ENCODE assay signal across 5 cellular contexts in genomic region chr17:75434433-75434832, GRCh38. TPM values are rescaled to one million over a fixed set of nuclear protein-coding genes. Genes with fewer than 3 reads are reported as not detected.
DNase-seq lines count a peak whose midpoint lies in the region; ATAC-seq, FAIRE-seq and TF ChIP-seq lines count a peak whose summit lies in the region.
"Not testable (repeated sequence)": the region's sequence is repeated elsewhere in the genome, so short reads cannot be mapped to it uniquely, and the experiment has no call there.

No MANE protein-coding gene starts in this region.

- TF ChIP-seq EP300 in K562 (IDR thresholded peaks at IDR 0.05; ENCODE audit: low read length), result not testable (repeated sequence)

- not testable (repeated sequence) for H2BK15ac ChIP-seq in IMR-90 (ENCODE audit: low read depth, low read length); mesenchymal stem cell (ENCODE audit: low read depth, poor library complexity, severe bottlenecking)

- not testable (repeated sequence) for TF ChIP-seq POLR2A in IMR-90 (IDR thresholded peaks at IDR 0.05; ENCODE audit: low read depth, low read length); K562 (conservative IDR thresholded peaks at IDR 0.05)

- not testable (repeated sequence) for H2AK5ac ChIP-seq in IMR-90 (ENCODE audit: low read depth, low read length); mesenchymal stem cell (ENCODE audit: low read length, severe bottlenecking)

- H3K4me1 ChIP-seq in IMR-90 (ENCODE audit: control insufficient read depth, insufficient read depth, low read length); mesenchymal stem cell (ENCODE audit: control insufficient read depth, insufficient read depth, low read depth, low read length): not testable (repeated sequence)
- peaks cover 8 to 14% of the 10 kb centered on the region in 2 experiments; a peak in 4 of 5 replicates for H3K4me1 ChIP-seq in K562 (replicated peaks in 1 of 2; ENCODE audit: control insufficient read depth in 2 of 2, insufficient read depth in 2 of 2, low read length in 2 of 2)

- CTCF ChIA-PET in IMR-90 (lab: Yijun Ruan, JAX), result interaction anchor here (0.5 to 0.7 kb wide), 2 partner anchors 144 to 1012 kb away, joined by 3 to 4 read pairs; no protein-coding TSS in a partner anchor
- CTCF ChIA-PET in K562 (lab: Yijun Ruan, JAX; ENCODE audit: low intra/inter-chr PET ratio), result not testable (repeated sequence)

- not testable (repeated sequence) for H3K4me2 ChIP-seq in IMR-90 (ENCODE audit: low read depth, low read length); K562 (ENCODE audit: insufficient read depth, low read length); mesenchymal stem cell (ENCODE audit: low read length, poor library complexity, severe bottlenecking)

- H3K27me3 Mint-ChIP-seq in T-helper 17 cell, result not testable (repeated sequence)

- intact Hi-C loops in IMR-90 (cut with micrococcal nuclease), result loop anchor here (5.0 kb wide), 1 partner anchor 33 kb away; no protein-coding TSS in a partner anchor
- intact Hi-C loops in K562 (cut with micrococcal nuclease), result not testable (repeated sequence)

- not testable (repeated sequence) for H3K9me3 ChIP-seq in IMR-90 (ENCODE audit: control insufficient read depth, insufficient read depth, low read length); T-helper 17 cell (ENCODE audit: control insufficient read depth, low read length, poor library complexity, severe bottlenecking); K562 (replicated peaks; ENCODE audit: control insufficient read depth, insufficient read depth, low read depth, low read length); mesenchymal stem cell (ENCODE audit: control insufficient read depth, low read length)

- dilution Hi-C loops in IMR-90 (cut with HindIII; ENCODE audit: low sequenced_read_pairs, unreplicated experiment), result not testable (repeated sequence)

- in situ Hi-C loops in IMR-90 (cut with MboI; ENCODE audit: low sequenced_read_pairs); K562 (cut with MboI): not testable (repeated sequence)

- not testable (repeated sequence) for BruUV-seq in IMR-90 (replicated peaks; lab: Mats Ljungman, UMichigan); K562 (replicated peaks; lab: Mats Ljungman, UMichigan)

- DNase-seq in IMR-90 (peak; percentile 52), iris pigment epithelial cell (ENCODE audit: low read depth) (peak; percentile 32), mesenchymal stem cell (peak; percentile 41)
- DNase-seq in T-helper 17 cell; K562 (ENCODE audit: extremely low read depth in 1 of 4, low spot score in 3 of 4): not testable (repeated sequence)

- H3K18ac ChIP-seq in IMR-90 (ENCODE audit: low read depth, low read length); mesenchymal stem cell (ENCODE audit: low read depth in 1 of 2, low read length in 2 of 2): not testable (repeated sequence)

- H3K9ac ChIP-seq in IMR-90 (ENCODE audit: low read depth, low read length); K562 (ENCODE audit: insufficient read depth in 1 of 2, low read depth in 2 of 2, low read length in 2 of 2); mesenchymal stem cell (ENCODE audit: low read length): not testable (repeated sequence)

- not testable (repeated sequence) for H3K79me1 ChIP-seq in IMR-90 (ENCODE audit: low read depth in 1 of 2, low read length in 2 of 2); mesenchymal stem cell (replicated peaks; ENCODE audit: low read length, poor library complexity, severe bottlenecking)

- H2BK120ac ChIP-seq in IMR-90 (ENCODE audit: low read depth, low read length); mesenchymal stem cell (ENCODE audit: low read depth, low read length): not testable (repeated sequence)

- not testable (repeated sequence) for H4K20me1 ChIP-seq in IMR-90 (ENCODE audit: insufficient read depth, low read length); K562 (replicated peaks; ENCODE audit: control insufficient read depth, insufficient read depth, low read length)

- not testable (repeated sequence) for H3K4ac ChIP-seq in IMR-90 (ENCODE audit: low read depth, low read length); mesenchymal stem cell (ENCODE audit: low read depth in 1 of 2, low read length in 2 of 2)

- H3K27ac Mint-ChIP-seq in T-helper 17 cell, result peak overlapping the region; percentile 11

- not testable (repeated sequence) for H3K79me2 ChIP-seq in K562 (ENCODE audit: control insufficient read depth, insufficient read depth, low read length)

- H3K4me1 Mint-ChIP-seq in T-helper 17 cell, result peaks cover 16% of the 10 kb centered on the region

- not testable (repeated sequence) for H2BK20ac ChIP-seq in IMR-90 (ENCODE audit: low read depth, low read length)

- H3K9me1 ChIP-seq in IMR-90 (ENCODE audit: insufficient read depth, low read length); K562 (ENCODE audit: control insufficient read depth, insufficient read depth, low read length): not testable (repeated sequence)

- H2AFZ ChIP-seq in IMR-90 (replicated peaks; ENCODE audit: low read length, poor library complexity); K562 (ENCODE audit: low read depth, low read length); mesenchymal stem cell (ENCODE audit: low read depth, low read length): not testable (repeated sequence)

- TF ChIP-seq RAD21 in IMR-90 (IDR thresholded peaks at IDR 0.05; ENCODE audit: low read length); K562 (CRISPR knock-in tag; conservative IDR thresholded peaks at IDR 0.05 in 1 of 2, IDR thresholded peaks at IDR 0.05 in 1 of 2): not testable (repeated sequence)

- not testable (repeated sequence) for H3K14ac ChIP-seq in IMR-90 (replicated peaks; ENCODE audit: low read depth, low read length); mesenchymal stem cell (ENCODE audit: low read length in 2 of 2)

- not testable (repeated sequence) for H3K4me3 ChIP-seq in IMR-90 (ENCODE audit: insufficient read depth, low read depth, low read length); K562; mesenchymal stem cell (ENCODE audit: insufficient read depth in 1 of 2, low read depth in 1 of 2, low read length in 2 of 2)

- POLR2A ChIA-PET in IMR-90 (lab: Charles Lee; ENCODE audit: unreplicated experiment), result not testable (repeated sequence)
- POLR2A ChIA-PET in K562 (lab: Yijun Ruan, JAX), result interaction anchor here (0.6 to 1.3 kb wide), 4 partner anchors 18 to 92 kb away, joined by 3 to 4 read pairs (median 4); partner anchors contain the start of gene TMEM94

- H3K27ac ChIP-seq in IMR-90 (ENCODE audit: insufficient read depth, low read length); K562 (ENCODE audit: extremely low read depth, low read depth, low read length); mesenchymal stem cell (ENCODE audit: low read length, poor library complexity, severe bottlenecking): not testable (repeated sequence)

- not testable (repeated sequence) for H3K4me3 Mint-ChIP-seq in T-helper 17 cell

- not testable (repeated sequence) for H2BK5ac ChIP-seq in IMR-90 (ENCODE audit: low read depth, low read length, poor library complexity, severe bottlenecking); mesenchymal stem cell (ENCODE audit: low read depth, low read length, poor library complexity, severe bottlenecking)

- H3K36me3 ChIP-seq in IMR-90 (ENCODE audit: control insufficient read depth, insufficient read depth, low read length); K562 (ENCODE audit: control insufficient read depth, insufficient read depth, low read length); mesenchymal stem cell (ENCODE audit: control insufficient read depth in 1 of 2, insufficient read depth in 2 of 2, low read depth in 1 of 2, low read length in 2 of 2): not testable (repeated sequence)

- no CpG with 5 or more reads among the region's 6 CpGs for WGBS in IMR-90 (ENCODE audit: extremely low coverage in 2 of 2, insufficient read length in 1 of 2), 2 experiments
- 39% methylated on average over 6 of the region's 6 CpGs for WGBS in K562 (ENCODE audit: insufficient coverage, low coverage, missing lambda C conversion rate)
- 88% methylated on average over 4 of the region's 6 CpGs for WGBS in mesenchymal stem cell

- not testable (repeated sequence) for H2BK12ac ChIP-seq in mesenchymal stem cell (ENCODE audit: low read length in 2 of 2)

- H2AK9ac ChIP-seq in IMR-90 (replicated peaks; ENCODE audit: low read depth, low read length, poor library complexity), result not testable (repeated sequence)

- TF ChIP-seq CTCF in IMR-90 (conservative IDR thresholded peaks at IDR 0.05; ENCODE audit: low read depth, low read length); K562 (IDR thresholded peaks at IDR 0.05 in 2 of 3, conservative IDR thresholded peaks at IDR 0.05 in 1 of 3; ENCODE audit: insufficient read depth in 2 of 3, low read depth in 1 of 3, low read length in 3 of 3): not testable (repeated sequence)

- not testable (repeated sequence) for H3K23ac ChIP-seq in IMR-90 (ENCODE audit: low read depth, low read length); mesenchymal stem cell (ENCODE audit: low read length in 2 of 2)

- not testable (repeated sequence) for H4K5ac ChIP-seq in IMR-90 (ENCODE audit: low read depth, low read length)

- not testable (repeated sequence) for H4K91ac ChIP-seq in IMR-90 (ENCODE audit: insufficient read depth, low read depth, low read length); mesenchymal stem cell (ENCODE audit: low read length)

- not testable (repeated sequence) for H3K36me3 Mint-ChIP-seq in T-helper 17 cell (ENCODE audit: low read depth)

- ATAC-seq in IMR-90 (ENCODE audit: low read depth), result peak; percentile 61
- ATAC-seq in T-helper 17 cell, K562: not testable (repeated sequence)

- FAIRE-seq in K562 (lab: Jason Lieb, UNC), result not testable (repeated sequence)

- H4K8ac ChIP-seq in IMR-90 (ENCODE audit: low read depth in 2 of 2, low read length in 2 of 2); mesenchymal stem cell (ENCODE audit: low read length): not testable (repeated sequence)

- not testable (repeated sequence) for H3K27me3 ChIP-seq in IMR-90 (ENCODE audit: control insufficient read depth, insufficient read depth, low read length)
- peaks cover 7 to 15% of the 10 kb centered on the region in 2 experiments for H3K27me3 ChIP-seq in K562 (ENCODE audit: control insufficient read depth in 2 of 2, insufficient read depth in 2 of 2, low read length in 2 of 2)
- peaks cover 0 to 17% of the 10 kb centered on the region in 2 experiments for H3K27me3 ChIP-seq in mesenchymal stem cell (ENCODE audit: control insufficient read depth in 1 of 2, insufficient read depth in 1 of 2, low read length in 2 of 2)

- H3K56ac ChIP-seq in IMR-90 (ENCODE audit: extremely low read depth, insufficient read depth, low read length), result not testable (repeated sequence)

RNA-seq across cellular contexts. Expression of gene TMEM94, which starts 22.0 kb away (rescaled TPM):
- total RNA-seq in IMR-90 (2012; rRNA removed), result 8.4 and 11.4 TPM in 2 replicates
- polyA plus RNA-seq in IMR-90 (2012; rRNA removed), result 59.2 and 64.7 TPM in 2 replicates
- polyA plus RNA-seq in IMR-90 (2012; cell fraction: cytosol; rRNA removed), result 30.4 and 39.0 TPM in 2 replicates
- polyA plus RNA-seq in IMR-90 (2012; cell fraction: nucleus; rRNA removed; ENCODE audit: low replicate concordance), result 231 and 523 TPM in 2 replicates
- 10 to 100 TPM; 70.1 to 70.2 TPM for total RNA-seq in T-helper 17 cell
- total RNA-seq in K562 (2011; cell fraction: chromatin; rRNA removed; ENCODE audit: low replicate concordance), result 116 and 363 TPM in 2 replicates
- 190 and 220 TPM in 2 replicates for total RNA-seq in K562 (2011; cell fraction: nucleolus; rRNA removed)
- 137 and 149 TPM in 2 replicates for total RNA-seq in K562 (2011; cell fraction: nucleoplasm; rRNA removed)
- 13.5 and 20.4 TPM in 2 replicates for total RNA-seq in K562 (2014; rRNA removed)
- total RNA-seq in K562 (2014; rRNA removed; fragmentation: Illumina TruSeq; extraction: Trizol), result 6.5 and 10.0 TPM in 2 replicates
- total RNA-seq in K562 (2015; rRNA removed; fragmentation: Illumina TruSeq; extraction: Trizol), result 14.4 and 17.2 TPM in 2 replicates
- total RNA-seq in K562 (2021), result 32.8 and 42.1 TPM in 2 replicates
- polyA plus RNA-seq in K562 (2011; rRNA removed), result 15.7 and 53.7 TPM in 2 replicates
- 33.2 and 34.4 TPM in 2 replicates for polyA plus RNA-seq in K562 (2011; cell fraction: cytosol; rRNA removed)
- polyA plus RNA-seq in K562 (2011; cell fraction: nucleus; rRNA removed), result 322 and 398 TPM in 2 replicates
- polyA plus RNA-seq in K562 (2012), result 42.5 and 69.5 TPM in 2 replicates
- polyA plus RNA-seq in K562 (2014; fragmentation: Illumina TruSeq; extraction: Trizol), result 48.1 and 55.6 TPM in 2 replicates
- polyA plus RNA-seq in K562 (2014; fragmentation: Nextera tagmentation; extraction: Ambion mirVana), result 1 to 10 TPM in 1 of 2 experiments, under 1 TPM in 1; 0.35 to 1.6 TPM
- 26.1 and 31.4 TPM in 2 replicates for polyA plus RNA-seq in K562 (2014; rRNA removed)
- 11.4 and 20.1 TPM in 2 replicates for polyA minus RNA-seq in K562 (2011; rRNA and poly(A)+ RNA removed)
- polyA minus RNA-seq in K562 (2011; cell fraction: cytosol; rRNA and poly(A)+ RNA removed), result 28.0 and 36.5 TPM in 2 replicates
- 74.6 and 97.4 TPM in 2 replicates for polyA minus RNA-seq in K562 (2011; cell fraction: nucleus; rRNA and poly(A)+ RNA removed)
- 38.5 TPM for polyA plus RNA-seq in mesenchymal stem cell (2013, experiment 1 of 2)
- polyA plus RNA-seq in mesenchymal stem cell (2013, experiment 2 of 2), result 37.2 TPM

RNA-seq across cellular contexts. Expression of gene GRB2, which starts 29.0 kb away (rescaled TPM):
- 45.0 and 49.3 TPM in 2 replicates for total RNA-seq in IMR-90 (2012; rRNA removed)
- 56.9 and 62.1 TPM in 2 replicates for polyA plus RNA-seq in IMR-90 (2012; rRNA removed)
- polyA plus RNA-seq in IMR-90 (2012; cell fraction: cytosol; rRNA removed), result 137 and 237 TPM in 2 replicates
- polyA plus RNA-seq in IMR-90 (2012; cell fraction: nucleus; rRNA removed; ENCODE audit: low replicate concordance), result 49.2 and 98.6 TPM in 2 replicates
- total RNA-seq in T-helper 17 cell, result 100 to 1,000 TPM; 112 to 117 TPM
- total RNA-seq in K562 (2011; cell fraction: chromatin; rRNA removed; ENCODE audit: low replicate concordance), result 67.9 and 104 TPM in 2 replicates
- total RNA-seq in K562 (2011; cell fraction: nucleolus; rRNA removed), result 72.2 and 76.5 TPM in 2 replicates
- 69.3 and 101 TPM in 2 replicates for total RNA-seq in K562 (2011; cell fraction: nucleoplasm; rRNA removed)
- 107 and 125 TPM in 2 replicates for total RNA-seq in K562 (2014; rRNA removed)
- 65.3 and 79.9 TPM in 2 replicates for total RNA-seq in K562 (2014; rRNA removed; fragmentation: Illumina TruSeq; extraction: Trizol)
- 70.5 and 74.3 TPM in 2 replicates for total RNA-seq in K562 (2015; rRNA removed; fragmentation: Illumina TruSeq; extraction: Trizol)
- 113 and 115 TPM in 2 replicates for total RNA-seq in K562 (2021)
- polyA plus RNA-seq in K562 (2011; rRNA removed), result 66.8 and 136 TPM in 2 replicates
- polyA plus RNA-seq in K562 (2011; cell fraction: cytosol; rRNA removed), result 92.1 and 93.8 TPM in 2 replicates
- polyA plus RNA-seq in K562 (2011; cell fraction: nucleus; rRNA removed), result 20.1 and 22.1 TPM in 2 replicates
- 69.8 and 89.1 TPM in 2 replicates for polyA plus RNA-seq in K562 (2012)
- polyA plus RNA-seq in K562 (2014; fragmentation: Illumina TruSeq; extraction: Trizol), result 83.5 and 84.8 TPM in 2 replicates
- polyA plus RNA-seq in K562 (2014; fragmentation: Nextera tagmentation; extraction: Ambion mirVana), result 10 to 100 TPM; 57.2 to 69.1 TPM
- 85.2 and 95.1 TPM in 2 replicates for polyA plus RNA-seq in K562 (2014; rRNA removed)
- polyA minus RNA-seq in K562 (2011; rRNA and poly(A)+ RNA removed), result 32.5 and 47.6 TPM in 2 replicates
- polyA minus RNA-seq in K562 (2011; cell fraction: cytosol; rRNA and poly(A)+ RNA removed), result 20.9 and 32.6 TPM in 2 replicates
- polyA minus RNA-seq in K562 (2011; cell fraction: nucleus; rRNA and poly(A)+ RNA removed), result 18.7 and 28.4 TPM in 2 replicates
- polyA plus RNA-seq in mesenchymal stem cell (2013, experiment 1 of 2), result 113 TPM
- polyA plus RNA-seq in mesenchymal stem cell (2013, experiment 2 of 2), result 122 TPM
